19 cellular contexts compared by ENCODE assay signal in the genomic region with DNA sequence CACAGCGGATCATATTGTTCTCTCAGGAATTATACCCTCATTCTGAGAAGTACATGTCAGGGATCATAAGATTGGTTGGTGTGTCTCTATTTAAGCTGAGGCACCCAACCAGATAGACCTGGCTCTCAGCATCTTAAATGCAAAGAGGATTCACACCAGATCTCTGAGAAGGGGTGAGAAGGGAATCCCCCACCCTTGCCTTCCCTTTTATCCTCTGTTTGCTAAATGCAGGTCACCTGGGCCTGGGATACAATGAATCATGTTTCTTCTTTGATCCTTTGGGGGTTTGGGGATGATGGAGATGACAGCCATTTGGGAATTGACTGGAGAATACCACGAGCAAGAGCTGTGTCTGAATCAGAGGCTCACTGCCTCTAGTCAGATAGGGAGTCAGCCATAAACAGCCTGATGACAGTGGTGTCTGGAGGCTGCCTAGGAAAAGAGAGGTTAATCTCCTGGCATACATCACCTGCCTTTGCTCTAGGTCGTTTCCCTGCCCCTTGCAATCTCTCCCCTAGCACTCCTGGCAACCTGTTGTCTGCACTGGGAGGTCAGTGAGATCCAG. TPM values are rescaled to one million over a fixed set of nuclear protein-coding genes. Genes with fewer than 3 reads are reported as not detected.
"Had no signal": no experiment of that assay in that cellular context is flagged by ENCODE, and none has a peak within 500 bp of the region (broad histone marks: within the 10 kb centered on the region; RNA-seq: fewer than 3 reads in every experiment).

No MANE protein-coding gene starts in this region.

- ATAC-seq: esophagus mucosa, gastroesophageal sphincter, heart left ventricle, left lung had no signal

- DNase-seq: activated effector memory CD4-positive, alpha-beta T cell treated with Interleukin-2 at 50 U/mL for 16 hours; effector CD4-positive, alpha-beta T cell; heart left ventricle; left lung; mammary epithelial cell; midbrain; stimulated activated CD4-positive, alpha-beta T cell treated with anti-CD3 and anti-CD28 coated beads, Interleukin-12 subunit alpha, Interleukin-12 subunit beta, amount 100 ng/mL, for 4 hours; stimulated activated CD4-positive, alpha-beta T cell treated with anti-CD3 and anti-CD28 coated beads, Interleukin-1b, Interleukin-23, amount 100 ng/mL, for 48 hours; stimulated activated CD8-positive, alpha-beta memory T cell treated with anti-CD3 and anti-CD28 coated beads, Interleukin-4, amount 100 ng/mL, for 48 hours; T-helper 2 cell; testis; WERI-Rb-1 had no signal

- H3K4me3 Mint-ChIP-seq: neural progenitor cell, type B pancreatic cell had no signal

- H3K36me3 Mint-ChIP-seq: neural progenitor cell, type B pancreatic cell had no signal

- H3K9me3 Mint-ChIP-seq: neural progenitor cell, type B pancreatic cell had no signal

- H3K27ac Mint-ChIP-seq: neural progenitor cell, type B pancreatic cell had no signal

RNA-seq across cellular contexts. Expression of gene PDE1B, which starts 11.2 kb away (rescaled TPM):
- total RNA-seq: osteoblast had no signal

RNA-seq across cellular contexts. Expression of gene NCKAP1L, which starts 40.7 kb away (rescaled TPM):
- total RNA-seq: kidney epithelial cell, mammary epithelial cell, SK-MEL-5 had no signal

RNA-seq across cellular contexts. Expression of gene PPP1R1A, which starts 50.2 kb away (rescaled TPM):
- total RNA-seq: esophagus mucosa, mammary epithelial cell, SK-MEL-5 had no signal
